1 cellular context compared by ENCODE assay signal in the genomic region with DNA sequence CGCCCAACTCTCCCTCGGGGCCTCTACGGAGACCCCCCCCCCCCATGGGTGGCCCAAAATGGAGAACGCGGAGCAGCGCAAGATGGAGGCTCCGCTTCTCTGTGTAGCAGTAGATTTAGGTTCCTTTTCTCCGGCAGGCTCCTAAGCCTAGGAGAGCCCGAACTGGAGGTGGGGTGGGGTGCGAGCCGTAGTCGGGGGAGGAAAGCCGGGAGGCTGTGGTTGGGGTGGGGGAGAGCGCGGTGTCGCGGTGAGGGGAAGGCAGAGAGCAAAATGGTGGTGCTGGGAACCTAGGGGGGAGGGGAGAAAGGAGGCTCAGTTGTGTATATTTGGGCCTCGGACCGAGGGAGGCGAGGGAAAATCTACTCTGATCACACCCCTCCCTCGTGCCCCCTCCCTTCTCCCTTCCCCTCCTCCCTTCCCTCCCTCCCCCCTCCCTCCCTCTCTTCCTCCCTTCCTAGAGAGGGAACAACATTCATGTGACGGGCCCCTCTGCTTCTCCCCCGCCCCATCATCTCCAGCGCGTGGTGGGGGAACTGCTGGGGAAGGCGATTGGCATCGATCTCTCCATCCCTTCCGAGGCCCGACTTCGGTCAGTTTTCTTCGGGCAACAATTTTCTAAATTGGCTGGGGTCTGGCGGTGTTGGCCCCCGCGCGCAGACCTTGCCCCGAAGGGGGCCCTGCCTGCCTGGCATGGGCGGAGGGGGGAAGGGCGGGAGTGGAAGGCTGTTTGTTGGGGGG.
A peak's percentile ranks its signal among the peaks of the same experiment; 100 is the strongest.
TF ChIP-seq lines count a peak whose summit lies in the region.

Gene STAG2 (plus strand): TSS at position 439 of the 738 bp plus-strand sequence. CDS start 60,922 bp downstream, outside the sequence.

TF ChIP-seq in GM12878, 131 proteins besides CTCF, POLR2A, EP300 and RAD21 (continued from another document):
- TF ChIP-seq GATAD2B (conservative IDR thresholded peaks at IDR 0.05; ENCODE audit: low read depth) = 0 out of 2 replicates have a peak, but pooled peaks have one; percentile 28
- TF ChIP-seq FOS (IDR thresholded peaks at IDR 0.05; ENCODE audit: borderline replicate concordance, extremely low read depth, insufficient read length) = no peak
- peak; percentile 41; the same call in 1 of the 2 replicates for TF ChIP-seq IKZF1 (conservative IDR thresholded peaks at IDR 0.05)
- peak; percentile 20; the same call in 1 of the 2 replicates for TF ChIP-seq TCF12 (IDR thresholded peaks at IDR 0.05; ENCODE audit: low read depth, low read length)
- 0 out of 2 replicates have a peak, but pooled peaks have one; percentile 15 for TF ChIP-seq MAX (IDR thresholded peaks at IDR 0.05; ENCODE audit: low read depth, low read length)
- TF ChIP-seq HDAC6 (IDR thresholded peaks at IDR 0.05; ENCODE audit: unreplicated experiment) = no peak
- TF ChIP-seq TARDBP (IDR thresholded peaks at IDR 0.05; ENCODE audit: borderline replicate concordance) = 0 out of 2 replicates have a peak, but pooled peaks have one; percentile 30
- TF ChIP-seq SRF (IDR thresholded peaks at IDR 0.05; ENCODE audit: low read depth in 2 of 2, low read length in 2 of 2) = no peak
